In the genomic region with DNA sequence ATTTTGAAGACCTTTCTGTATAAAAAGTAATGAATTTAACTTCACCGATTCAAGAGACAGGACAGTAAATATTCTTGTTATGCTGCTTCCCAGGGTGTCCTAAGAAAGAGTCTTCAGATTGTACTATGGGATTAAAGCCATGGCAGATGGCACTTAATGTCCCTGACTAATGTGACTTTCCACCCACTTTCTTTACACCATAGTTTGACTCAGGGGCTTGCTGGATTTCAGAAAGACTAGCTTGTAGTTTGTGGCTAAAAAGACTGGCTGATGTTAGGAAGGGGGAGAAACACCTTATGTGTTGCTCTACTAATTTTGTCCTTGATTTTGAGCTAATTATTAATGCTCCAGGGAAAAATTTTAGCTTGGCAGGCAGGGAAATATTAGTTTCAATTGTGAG, we compare ENCODE assay signal across 23 cellular contexts.
DNase-seq lines count a peak whose midpoint lies in the region; ATAC-seq, FAIRE-seq and TF ChIP-seq lines count a peak whose summit lies in the region.
"Had no signal": no experiment of that assay in that cellular context is flagged by ENCODE, and none has a peak within 500 bp of the region (broad histone marks: within the 10 kb centered on the region; RNA-seq: fewer than 3 reads in every experiment).

No MANE protein-coding gene starts in this region.

- peaks cover 26% of the 10 kb centered on the region for H3K4me1 ChIP-seq in A549
- peaks cover 0 to 8% (median 4%) of the 10 kb centered on the region in 4 donors for H3K4me1 ChIP-seq in sigmoid colon
- H3K4me1 ChIP-seq: SJCRH30 had no signal

- no peaks in the 10 kb centered on the region for H3K36me3 ChIP-seq in sigmoid colon
- H3K36me3 ChIP-seq: Peyer's patch, SJCRH30, transverse colon had no signal

- H3K4me3 Mint-ChIP-seq in CD4-positive, alpha-beta T cell, result no peak overlapping the region
- H3K4me3 Mint-ChIP-seq in T-helper 17 cell, result no peak overlapping the region
- H3K4me3 Mint-ChIP-seq in natural killer cell treated with Interleukin-12 subunit alpha and Interleukin-12 subunit beta and Interleukin-15 and Interleukin-18, amount 100 ng/mL, for 72 hours, result peak overlapping the region; percentile 52

- no peaks in the 10 kb centered on the region for H3K27me3 ChIP-seq in CD4-positive, alpha-beta T cell (ENCODE audit: control insufficient read depth, insufficient read depth, low read length)
- H3K27me3 ChIP-seq in sigmoid colon, result no peaks in the 10 kb centered on the region
- H3K27me3 ChIP-seq: dorsolateral prefrontal cortex, Peyer's patch, SJCRH30, transverse colon had no signal

- TF ChIP-seq POLR2A in A549 (IDR thresholded peaks at IDR 0.05; ENCODE audit: low read length) (no peak), sigmoid colon (IDR thresholded peaks at IDR 0.05) (no peak)

- TF ChIP-seq CTCF in A549 (IDR thresholded peaks at IDR 0.05), result no peak
- no peak for TF ChIP-seq CTCF in CD4-positive, alpha-beta T cell (IDR thresholded peaks at IDR 0.05)
- TF ChIP-seq CTCF in sigmoid colon (IDR thresholded peaks at IDR 0.05), result no peak

- H3K4me1 Mint-ChIP-seq in CD4-positive, alpha-beta T cell (ENCODE audit: low read depth), result peaks cover 97% of the 10 kb centered on the region
- peaks cover 47% of the 10 kb centered on the region for H3K4me1 Mint-ChIP-seq in T-helper 17 cell
- H3K4me1 Mint-ChIP-seq in natural killer cell treated with Interleukin-12 subunit alpha and Interleukin-12 subunit beta and Interleukin-15 and Interleukin-18, amount 100 ng/mL, for 72 hours (ENCODE audit: low read depth in 2 of 2), result peaks cover 63 to 82% of the 10 kb centered on the region in 2 donors

- 91% methylated on average over 1 of the region's 1 CpG for WGBS in A549 (ENCODE audit: missing lambda C conversion rate)
- WGBS in sigmoid colon, 2 donors, result 98 to 100% methylated on average over 1 of the region's 1 CpG

- POLR2A ChIA-PET in A549 (lab: Yijun Ruan, JAX), result no interaction called here
- POLR2A ChIA-PET in CD4-positive, alpha-beta T cell (lab: Charles Lee), result no interaction called here

- intact Hi-C loops in CD4-positive, alpha-beta T cell (cut with DNase I, micrococcal nuclease), result no loop called here
- intact Hi-C loops in sigmoid colon (cut with DNase I), result no loop called here

- 0 out of 3 replicates have a peak overlapping the region, but pooled peaks have one; percentile 3 for H3K4me2 ChIP-seq in A549

- no peak for TF ChIP-seq RAD21 in A549 (conservative IDR thresholded peaks at IDR 0.05 in 1 of 2, IDR thresholded peaks at IDR 0.05 in 1 of 2)

- DNase-seq in A549 (ENCODE audit: low read depth in 1 of 2, low spot score in 1 of 2) (no peak), T-helper 17 cell (no peak), DMS 273 treated with DMSO at 0.1 percent for 48 hours (lab: John Stamatoyannopoulos, UW) (no peak), sigmoid colon (no peak)
- DNase-seq in CD4-positive, alpha-beta T cell, result no peak
- no peak for DNase-seq in natural killer cell treated with Interleukin-12 subunit alpha and Interleukin-12 subunit beta and Interleukin-15 and Interleukin-18, amount 100 ng/mL, for 72 hours (ENCODE audit: low spot score)
- no peak for DNase-seq in activated CD4-positive, CD25-positive, alpha-beta regulatory T cell (lab: John Stamatoyannopoulos, UW)
- DNase-seq: activated naive CD4-positive, alpha-beta T cell; aorta; caudate nucleus; dorsolateral prefrontal cortex; Kasumi-1; NCI-H1048; NCI-H2081; NCI-H446; NK-92 treated with Interleukin-12 subunit alpha and Interleukin-12 subunit beta, amount 100 ng/mL, for 24 hours; Peyer's patch; small intestine; stimulated activated naive CD4-positive, alpha-beta T cell; transverse colon had no signal

- H3K4me3 ChIP-seq in A549, result no peak overlapping the region
- no peak overlapping the region for H3K4me3 ChIP-seq in sigmoid colon
- H3K4me3 ChIP-seq: dorsolateral prefrontal cortex, Peyer's patch, SJCRH30, transverse colon had no signal

- no peaks in the 10 kb centered on the region for H3K27me3 Mint-ChIP-seq in CD4-positive, alpha-beta T cell
- H3K27me3 Mint-ChIP-seq in T-helper 17 cell, result no peaks in the 10 kb centered on the region
- H3K27me3 Mint-ChIP-seq in natural killer cell treated with Interleukin-12 subunit alpha and Interleukin-12 subunit beta and Interleukin-15 and Interleukin-18, amount 100 ng/mL, for 72 hours, result no peaks in the 10 kb centered on the region

- CTCF ChIA-PET in A549 (lab: Yijun Ruan, JAX), result interaction anchor here (0.6 kb wide), 1 partner anchor 86 kb away, joined by 3 read pairs; no protein-coding TSS in a partner anchor
- CTCF ChIA-PET in CD4-positive, alpha-beta T cell (lab: Charles Lee), result no interaction called here

- no peak for ATAC-seq in A549
- ATAC-seq in CD4-positive, alpha-beta T cell (ENCODE audit: poor library complexity), result no peak
- ATAC-seq in T-helper 17 cell, result no peak
- ATAC-seq in natural killer cell treated with Interleukin-12 subunit alpha and Interleukin-12 subunit beta and Interleukin-15 and Interleukin-18, amount 100 ng/mL, for 72 hours, result no peak
- ATAC-seq in GM21367 (IDR thresholded peaks at IDR 0.05; ENCODE audit: unreplicated experiment), result no peak

- H3K9me3 ChIP-seq in A549, result no peaks in the 10 kb centered on the region
- no peaks in the 10 kb centered on the region for H3K9me3 ChIP-seq in CD4-positive, alpha-beta T cell (ENCODE audit: control insufficient read depth, low read length)
- no peaks in the 10 kb centered on the region for H3K9me3 ChIP-seq in T-helper 17 cell (ENCODE audit: control insufficient read depth, low read length, poor library complexity, severe bottlenecking)
- H3K9me3 ChIP-seq in sigmoid colon, result no peaks in the 10 kb centered on the region
- H3K9me3 ChIP-seq: Peyer's patch, SJCRH30, transverse colon had no signal

- no peak for FAIRE-seq in A549 (lab: Jason Lieb, UNC)
- FAIRE-seq: GM12892, small intestine had no signal

- H3K27ac ChIP-seq in A549 (peak overlapping the region in 1 of 2 experiments; percentile 70; a peak in 3 of 6 replicates), sigmoid colon (no peak overlapping the region)
- no peak overlapping the region for H3K27ac ChIP-seq in CD4-positive, alpha-beta T cell (ENCODE audit: low read depth, low read length)
- H3K27ac ChIP-seq: SJCRH30 had no signal

- TF ChIP-seq EP300 in A549 (IDR thresholded peaks at IDR 0.05) (no peak), sigmoid colon (IDR thresholded peaks at IDR 0.05) (no peak)

- peaks cover 24% of the 10 kb centered on the region for H3K36me3 Mint-ChIP-seq in CD4-positive, alpha-beta T cell (ENCODE audit: low read depth)
- H3K36me3 Mint-ChIP-seq in T-helper 17 cell (ENCODE audit: low read depth), result peaks cover 2% of the 10 kb centered on the region
- H3K36me3 Mint-ChIP-seq in natural killer cell treated with Interleukin-12 subunit alpha and Interleukin-12 subunit beta and Interleukin-15 and Interleukin-18, amount 100 ng/mL, for 72 hours, result no peaks in the 10 kb centered on the region

- peak overlapping the region; percentile 10 for H3K27ac Mint-ChIP-seq in CD4-positive, alpha-beta T cell
- H3K27ac Mint-ChIP-seq in T-helper 17 cell, result peak overlapping the region; percentile 77
- H3K27ac Mint-ChIP-seq in natural killer cell treated with Interleukin-12 subunit alpha and Interleukin-12 subunit beta and Interleukin-15 and Interleukin-18, amount 100 ng/mL, for 72 hours, result peak overlapping the region; percentile 78 to 88

- no peaks in the 10 kb centered on the region for H3K9me3 Mint-ChIP-seq in CD4-positive, alpha-beta T cell
- H3K9me3 Mint-ChIP-seq in natural killer cell treated with Interleukin-12 subunit alpha and Interleukin-12 subunit beta and Interleukin-15 and Interleukin-18, amount 100 ng/mL, for 72 hours, result no peaks in the 10 kb centered on the region

TF ChIP-seq in A549, 52 proteins besides CTCF, POLR2A, EP300 and RAD21:
- TF ChIP-seq TP53 (CRISPR knock-in tag; IDR thresholded peaks at IDR 0.05), result no peak
- TF ChIP-seq KDM5A (IDR thresholded peaks at IDR 0.05), result no peak
- TF ChIP-seq HOXB13 (CRISPR knock-in tag; IDR thresholded peaks at IDR 0.05; ENCODE audit: low read depth), result no peak
- TF ChIP-seq, protein P1, sequence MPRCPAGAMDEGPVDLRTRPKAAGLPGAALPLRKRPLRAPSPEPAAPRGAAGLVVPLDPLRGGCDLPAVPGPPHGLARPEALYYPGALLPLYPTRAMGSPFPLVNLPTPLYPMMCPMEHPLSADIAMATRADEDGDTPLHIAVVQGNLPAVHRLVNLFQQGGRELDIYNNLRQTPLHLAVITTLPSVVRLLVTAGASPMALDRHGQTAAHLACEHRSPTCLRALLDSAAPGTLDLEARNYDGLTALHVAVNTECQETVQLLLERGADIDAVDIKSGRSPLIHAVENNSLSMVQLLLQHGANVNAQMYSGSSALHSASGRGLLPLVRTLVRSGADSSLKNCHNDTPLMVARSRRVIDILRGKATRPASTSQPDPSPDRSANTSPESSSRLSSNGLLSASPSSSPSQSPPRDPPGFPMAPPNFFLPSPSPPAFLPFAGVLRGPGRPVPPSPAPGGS (IDR thresholded peaks at IDR 0.05), result no peak
- no peak for TF ChIP-seq MAFK (IDR thresholded peaks at IDR 0.05; ENCODE audit: partially characterized antibody)
- no peak for TF ChIP-seq CEBPB (IDR thresholded peaks at IDR 0.05)
- TF ChIP-seq, protein P2, sequence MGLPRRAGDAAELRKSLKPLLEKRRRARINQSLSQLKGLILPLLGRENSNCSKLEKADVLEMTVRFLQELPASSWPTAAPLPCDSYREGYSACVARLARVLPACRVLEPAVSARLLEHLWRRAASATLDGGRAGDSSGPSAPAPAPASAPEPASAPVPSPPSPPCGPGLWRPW (IDR thresholded peaks at IDR 0.05), result no peak

Comparison
In these comparisons a context has a peak if more than half of its experiments do, and no peak if none do; other contexts are left out.
1. H3K27ac Mint-ChIP-seq: peak in every context shown above with its lines; median percentile 83 in natural killer cell treated with Interleukin-12 subunit alpha and Interleukin-12 subunit beta and Interleukin-15 and Interleukin-18, amount 100 ng/mL, for 72 hours; 77 in T-helper 17 cell; 10 in CD4-positive, alpha-beta T cell.